ENCODE assay signal across 34 cellular contexts in the genomic region with DNA sequence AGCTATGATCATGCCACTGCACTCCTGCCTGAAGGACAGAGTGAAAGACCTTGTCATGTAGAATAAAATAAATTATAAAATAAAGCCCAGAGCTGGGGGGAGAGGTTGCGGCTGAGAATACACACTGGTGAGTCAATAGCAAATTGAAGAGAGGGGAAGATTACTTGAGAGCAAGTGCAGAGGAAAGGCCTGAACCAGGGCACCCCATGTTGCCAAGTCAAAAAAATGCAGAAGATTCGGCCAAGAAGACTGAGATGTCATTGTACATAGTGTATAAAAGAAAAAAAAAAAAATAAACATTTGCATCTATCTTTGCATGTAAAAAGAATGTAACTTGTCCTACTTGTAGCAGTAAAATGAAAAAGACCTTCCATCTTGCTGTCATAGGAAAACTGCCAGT. TPM values are rescaled to one million over a fixed set of nuclear protein-coding genes. Genes with fewer than 3 reads are reported as not detected.
"Had no signal": no experiment of that assay in that cellular context is flagged by ENCODE, and none has a peak within 500 bp of the region (broad histone marks: within the 10 kb centered on the region; RNA-seq: fewer than 3 reads in every experiment).

No MANE protein-coding gene starts in this region.

- H3K4me3 ChIP-seq: heart left ventricle, pancreas, prostate gland, smooth muscle cell, stomach, thyroid gland, upper lobe of right lung had no signal

- H3K9me3 Mint-ChIP-seq: activated T-cell treated with anti-CD3 and anti-CD28 coated beads, Interleukin-2, amount 50 U/mL, for 24 hours; immature natural killer cell; stimulated activated naive B cell treated with anti-CD40 and anti-IgM and Interleukin-4, amounts not matched to agents 10 μg/mL and 1 μg/mL and 100 μg/mL, for 72 hours had no signal

- H3K4me3 Mint-ChIP-seq: activated T-cell treated with anti-CD3 and anti-CD28 coated beads, Interleukin-2, amount 50 U/mL, for 24 hours; immature natural killer cell; stimulated activated naive B cell treated with anti-CD40 and anti-IgM and Interleukin-4, amounts not matched to agents 10 μg/mL and 1 μg/mL and 100 μg/mL, for 72 hours had no signal

- H3K36me3 ChIP-seq: prostate gland had no signal

- H3K27ac ChIP-seq: epithelial cell of prostate, heart left ventricle, pancreas, prostate gland, thyroid gland, upper lobe of right lung, WERI-Rb-1 had no signal

- H3K27me3 Mint-ChIP-seq: activated T-cell treated with anti-CD3 and anti-CD28 coated beads, Interleukin-2, amount 50 U/mL, for 24 hours; stimulated activated naive B cell treated with anti-CD40 and anti-IgM and Interleukin-4, amounts not matched to agents 10 μg/mL and 1 μg/mL and 100 μg/mL, for 72 hours had no signal

- H3K4me2 ChIP-seq: smooth muscle cell had no signal

- H3K9me3 ChIP-seq: heart left ventricle, pancreas, prostate gland, stomach, thyroid gland, upper lobe of right lung had no signal

- ATAC-seq: activated CD4-positive, CD25-positive, alpha-beta regulatory T cell treated with anti-CD3 and anti-CD28 coated beads, Interleukin-2, amount 50 U/mL, for 24 hours; heart left ventricle; left colon; pancreas; stimulated activated naive B cell treated with anti-CD40 and anti-IgM and Interleukin-4, amounts not matched to agents 10 μg/mL and 1 μg/mL and 100 μg/mL, for 72 hours; upper lobe of right lung had no signal

- H3K27ac Mint-ChIP-seq: activated T-cell treated with anti-CD3 and anti-CD28 coated beads, Interleukin-2, amount 50 U/mL, for 24 hours; stimulated activated naive B cell treated with anti-CD40 and anti-IgM and Interleukin-4, amounts not matched to agents 10 μg/mL and 1 μg/mL and 100 μg/mL, for 72 hours had no signal

- DNase-seq: activated CD4-positive, alpha-beta T cell treated with anti-CD3 and anti-CD28 coated beads for 48 hours; activated CD4-positive, alpha-beta T cell treated with anti-CD3 and anti-CD28 coated beads, Interleukin-2, amount 50 U/mL, for 48 hours; activated CD8-positive, alpha-beta memory T cell treated with anti-CD3 and anti-CD28 coated beads, Interleukin-2, amount 50 U/mL, for 48 hours; activated gamma-delta T cell treated with Interleukin-2 at 50 U/mL for 16 hours; activated naive CD4-positive, alpha-beta T cell treated with anti-CD3 and anti-CD28 coated beads, Interleukin-2, amount 50 U/mL, for 16 hours; activated T-cell treated with anti-CD3 and anti-CD28 coated beads, Interleukin-2, amount 50 U/mL, for 24 hours; amniotic stem cell; central memory CD4-positive, alpha-beta T cell; dermis blood vessel endothelial cell; effector CD4-positive, alpha-beta T cell; heart left ventricle; hypothalamus; immature natural killer cell; kidney; left colon; mammary epithelial cell; pancreas; stimulated activated CD4-positive, alpha-beta T cell treated with anti-CD3 and anti-CD28 coated beads, Interleukin-1b, Interleukin-23, amount 100 ng/mL, for 48 hours; stimulated activated CD4-positive, alpha-beta T cell treated with anti-CD3 and anti-CD28 coated beads, Interleukin-4, amount 100 ng/mL, for 4 hours; stimulated activated CD8-positive, alpha-beta memory T cell treated with anti-CD3 and anti-CD28 coated beads, Interleukin-4, amount 100 ng/mL, for 48 hours; stimulated activated naive B cell treated with anti-CD40 and anti-IgM and Interleukin-4, amounts not matched to agents 10 μg/mL and 1 μg/mL and 100 μg/mL, for 72 hours; stomach; T-helper 9 cell; thyroid gland; upper lobe of right lung; WERI-Rb-1 had no signal

- H3K4me1 ChIP-seq: prostate gland had no signal

- H3K27me3 ChIP-seq: heart left ventricle, pancreas, stomach, thyroid gland, upper lobe of right lung had no signal

RNA-seq across cellular contexts. Expression of a gene that starts 47.3 kb away (rescaled TPM):
- total RNA-seq: activated CD8-positive, alpha-beta memory T cell treated with anti-CD3 and anti-CD28 coated beads for 36 hours; astrocyte; dermis blood vessel endothelial cell; mammary epithelial cell; prostate gland; smooth muscle cell; stomach; T-helper 1 cell treated with Interleukin-12 subunit alpha and Interleukin-12 subunit beta and Interleukin-4 antibody, amounts not matched to agents 30 ng/mL and 1 ng/mL, for 36 hours; upper lobe of right lung had no signal
- polyA plus RNA-seq: immature natural killer cell, mammary epithelial cell, neural cell, stomach had no signal
